ENCODE assay signal across 1 cellular context in genomic region chr2:143901185-143901842, GRCh38.
A peak's percentile ranks its signal among the peaks of the same experiment; 100 is the strongest.
TF ChIP-seq lines count a peak whose summit lies in the region.

No MANE protein-coding gene starts in this region.

TF ChIP-seq in SK-N-SH, 30 proteins besides CTCF, POLR2A, EP300 and RAD21 (continued from another document):
- TF ChIP-seq PBX3 (IDR thresholded peaks at IDR 0.05): peak; percentile 90
- peak; percentile 57 for TF ChIP-seq TCF12 (IDR thresholded peaks at IDR 0.05)
- no peak for TF ChIP-seq TAF1 (IDR thresholded peaks at IDR 0.05; ENCODE audit: borderline replicate concordance, low read depth, low read length)
- no peak for TF ChIP-seq RFX5 (IDR thresholded peaks at IDR 0.05; ENCODE audit: low read length)
- peak; percentile 41; the same call in 1 of the 2 replicates for TF ChIP-seq POLR2AphosphoS5 (IDR thresholded peaks at IDR 0.05; ENCODE audit: low read depth, low read length)
- TF ChIP-seq JUND (IDR thresholded peaks at IDR 0.05): peak; percentile 83
- TF ChIP-seq FOXJ3 (CRISPR knock-in tag; IDR thresholded peaks at IDR 0.05): no peak
- TF ChIP-seq ELF1 (IDR thresholded peaks at IDR 0.05): no peak
- TF ChIP-seq FOSL2 (IDR thresholded peaks at IDR 0.05; ENCODE audit: borderline replicate concordance, low read depth): peak; percentile 95
- TF ChIP-seq, protein P1, sequence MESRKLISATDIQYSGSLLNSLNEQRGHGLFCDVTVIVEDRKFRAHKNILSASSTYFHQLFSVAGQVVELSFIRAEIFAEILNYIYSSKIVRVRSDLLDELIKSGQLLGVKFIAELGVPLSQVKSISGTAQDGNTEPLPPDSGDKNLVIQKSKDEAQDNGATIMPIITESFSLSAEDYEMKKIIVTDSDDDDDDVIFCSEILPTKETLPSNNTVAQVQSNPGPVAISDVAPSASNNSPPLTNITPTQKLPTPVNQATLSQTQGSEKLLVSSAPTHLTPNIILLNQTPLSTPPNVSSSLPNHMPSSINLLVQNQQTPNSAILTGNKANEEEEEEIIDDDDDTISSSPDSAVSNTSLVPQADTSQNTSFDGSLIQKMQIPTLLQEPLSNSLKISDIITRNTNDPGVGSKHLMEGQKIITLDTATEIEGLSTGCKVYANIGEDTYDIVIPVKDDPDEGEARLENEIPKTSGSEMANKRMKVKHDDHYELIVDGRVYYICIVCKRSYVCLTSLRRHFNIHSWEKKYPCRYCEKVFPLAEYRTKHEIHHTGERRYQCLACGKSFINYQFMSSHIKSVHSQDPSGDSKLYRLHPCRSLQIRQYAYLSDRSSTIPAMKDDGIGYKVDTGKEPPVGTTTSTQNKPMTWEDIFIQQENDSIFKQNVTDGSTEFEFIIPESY (IDR thresholded peaks at IDR 0.05; ENCODE audit: borderline replicate concordance, low read depth): no peak
- no peak for TF ChIP-seq RXRA (IDR thresholded peaks at IDR 0.05; ENCODE audit: borderline replicate concordance, low read depth)
- TF ChIP-seq, protein P2, sequence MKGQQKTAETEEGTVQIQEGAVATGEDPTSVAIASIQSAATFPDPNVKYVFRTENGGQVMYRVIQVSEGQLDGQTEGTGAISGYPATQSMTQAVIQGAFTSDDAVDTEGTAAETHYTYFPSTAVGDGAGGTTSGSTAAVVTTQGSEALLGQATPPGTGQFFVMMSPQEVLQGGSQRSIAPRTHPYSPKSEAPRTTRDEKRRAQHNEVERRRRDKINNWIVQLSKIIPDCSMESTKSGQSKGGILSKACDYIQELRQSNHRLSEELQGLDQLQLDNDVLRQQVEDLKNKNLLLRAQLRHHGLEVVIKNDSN (IDR thresholded peaks at IDR 0.05; ENCODE audit: borderline replicate concordance, low read depth): 0 out of 2 replicates have a peak, but pooled peaks have one; percentile 12
- TF ChIP-seq SIN3A (IDR thresholded peaks at IDR 0.05; ENCODE audit: borderline replicate concordance, low read depth, low read length): no peak
- TF ChIP-seq, protein P3, sequence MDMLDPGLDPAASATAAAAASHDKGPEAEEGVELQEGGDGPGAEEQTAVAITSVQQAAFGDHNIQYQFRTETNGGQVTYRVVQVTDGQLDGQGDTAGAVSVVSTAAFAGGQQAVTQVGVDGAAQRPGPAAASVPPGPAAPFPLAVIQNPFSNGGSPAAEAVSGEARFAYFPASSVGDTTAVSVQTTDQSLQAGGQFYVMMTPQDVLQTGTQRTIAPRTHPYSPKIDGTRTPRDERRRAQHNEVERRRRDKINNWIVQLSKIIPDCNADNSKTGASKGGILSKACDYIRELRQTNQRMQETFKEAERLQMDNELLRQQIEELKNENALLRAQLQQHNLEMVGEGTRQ (IDR thresholded peaks at IDR 0.05; ENCODE audit: borderline replicate concordance, low read depth, low read length): no peak
